In the genomic region with DNA sequence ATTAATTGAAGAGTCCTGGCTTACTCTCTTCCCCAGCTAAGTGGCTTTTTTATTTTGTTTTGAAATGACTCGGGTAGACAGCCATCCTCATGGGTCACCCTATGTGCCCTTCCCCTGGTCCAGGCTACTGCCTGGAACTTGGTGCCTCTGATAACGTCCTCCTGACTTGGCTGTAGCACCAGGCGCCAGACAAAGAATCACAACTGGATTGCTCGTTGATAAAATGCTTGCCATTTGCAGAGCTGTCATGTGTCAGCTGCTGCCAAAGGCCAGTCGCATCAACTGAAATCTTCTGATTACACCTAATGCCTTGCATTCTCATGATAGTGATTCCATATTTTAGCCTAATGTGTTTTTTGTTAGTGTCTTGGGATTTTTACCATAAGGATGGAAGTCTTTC, we compare ENCODE assay signal across 13 cellular contexts. TPM values are rescaled to one million over a fixed set of nuclear protein-coding genes. Genes with fewer than 3 reads are reported as not detected.
DNase-seq lines count a peak whose midpoint lies in the region; ATAC-seq and TF ChIP-seq lines count a peak whose summit lies in the region.
"Had no signal": no experiment of that assay in that cellular context is flagged by ENCODE, and none has a peak within 500 bp of the region (broad histone marks: within the 10 kb centered on the region; RNA-seq: fewer than 3 reads in every experiment).

No MANE protein-coding gene starts in this region.

- no peak overlapping the region for H3K4me2 ChIP-seq in neural cell (ENCODE audit: low read length)

- DNase-seq in DMS53 (lab: John Stamatoyannopoulos, UW) (peak; percentile 46), DMS53 treated with DMSO at 0.1 percent for 48 hours (lab: John Stamatoyannopoulos, UW; ENCODE audit: unreplicated experiment) (no peak), cardiac septum (ENCODE audit: low spot score) (peak; percentile 83), uterus (no peak), NCI-H1417 treated with DMSO at 0.1 percent for 48 hours (lab: John Stamatoyannopoulos, UW) (no peak)
- DNase-seq: activated CD4-positive, alpha-beta T cell treated with anti-CD3 and anti-CD28 coated beads, Interleukin-2, amount 10 ng/mL, durations not matched to agents 7 days and 5 days; activated gamma-delta T cell treated with Interleukin-2 at 50 U/mL for 16 hours; DMS79 treated with DMSO at 0.1 percent for 48 hours; NCI-H524 treated with DMSO at 0.1 percent for 48 hours; stimulated activated CD8-positive, alpha-beta memory T cell treated with anti-CD3 and anti-CD28 coated beads, Interleukin-4, amount 100 ng/mL, for 48 hours had no signal

- no peak overlapping the region for H3K27ac ChIP-seq in neural cell (ENCODE audit: low read length)
- peak overlapping the region; percentile 84 for H3K27ac ChIP-seq in uterus

- no peaks in the 10 kb centered on the region for H3K36me3 ChIP-seq in neural cell (ENCODE audit: insufficient read depth, low read length)
- no peaks in the 10 kb centered on the region for H3K36me3 ChIP-seq in uterus

- peaks cover 0 to 7% of the 10 kb centered on the region in 2 donors for H3K4me1 ChIP-seq in uterus

- H4K20me1 ChIP-seq in neural cell (ENCODE audit: insufficient read depth): no peaks in the 10 kb centered on the region

- no peak for TF ChIP-seq POLR2A in uterus (IDR thresholded peaks at IDR 0.05)

- no peaks in the 10 kb centered on the region for H3K9me3 ChIP-seq in neural cell (ENCODE audit: low read length)
- H3K9me3 ChIP-seq in uterus: no peaks in the 10 kb centered on the region

- intact Hi-C loops in cardiac septum (cut with DNase I): loop anchor here (2.0 kb wide), 1 partner anchor 31 kb away; no protein-coding TSS in a partner anchor
- intact Hi-C loops in uterus (cut with DNase I; ENCODE audit: low total_unique reads): no loop called here

- TF ChIP-seq RAD21 in neural cell (conservative IDR thresholded peaks at IDR 0.05): no peak

- H3K27me3 ChIP-seq in neural cell (ENCODE audit: insufficient read depth, low read depth, low read length): no peaks in the 10 kb centered on the region
- H3K27me3 ChIP-seq in uterus: no peaks in the 10 kb centered on the region

- ATAC-seq in GM18858 (IDR thresholded peaks at IDR 0.05; ENCODE audit: unreplicated experiment): no peak
- no peak for ATAC-seq in HG03175 (IDR thresholded peaks at IDR 0.05; ENCODE audit: unreplicated experiment)

- H3K9me2 ChIP-seq in neural cell (ENCODE audit: insufficient read depth, low read length): no peaks in the 10 kb centered on the region

- H3K79me2 ChIP-seq in neural cell (replicated peaks; ENCODE audit: insufficient read depth, low read length): no peaks in the 10 kb centered on the region

- no peaks in the 10 kb centered on the region for H3F3A ChIP-seq in neural cell (ENCODE audit: insufficient read depth, low read length, poor library complexity, severe bottlenecking)

- TF ChIP-seq CTCF in neural cell (IDR thresholded peaks at IDR 0.05; ENCODE audit: poor library complexity, severe bottlenecking) (no peak), uterus (IDR thresholded peaks at IDR 0.05) (no peak)

- TF ChIP-seq EP300 in neural cell (conservative IDR thresholded peaks at IDR 0.05; ENCODE audit: poor library complexity, severe bottlenecking): peak; percentile 46

- no peak overlapping the region for H3K4me3 ChIP-seq in neural cell (ENCODE audit: low read length)
- no peak overlapping the region for H3K4me3 ChIP-seq in uterus

- H3K9ac ChIP-seq in neural cell (ENCODE audit: low read length): no peak overlapping the region

- H2AFZ ChIP-seq in neural cell (ENCODE audit: low read depth, low read length): no peak overlapping the region

TF ChIP-seq in neural cell, 6 proteins besides CTCF, POLR2A, EP300 and RAD21:
- TF ChIP-seq EZH2 (IDR thresholded peaks at IDR 0.05; ENCODE audit: borderline replicate concordance, insufficient read depth, low read length, poor library complexity, severe bottlenecking) (no peak), SMC3 (conservative IDR thresholded peaks at IDR 0.05; ENCODE audit: poor library complexity) (no peak), POLR2AphosphoS5 (IDR thresholded peaks at IDR 0.05) (no peak), MXI1 (conservative IDR thresholded peaks at IDR 0.05; ENCODE audit: poor library complexity, severe bottlenecking) (no peak), TAF1 (IDR thresholded peaks at IDR 0.05; ENCODE audit: low read depth) (no peak)
- TF ChIP-seq, protein P1, sequence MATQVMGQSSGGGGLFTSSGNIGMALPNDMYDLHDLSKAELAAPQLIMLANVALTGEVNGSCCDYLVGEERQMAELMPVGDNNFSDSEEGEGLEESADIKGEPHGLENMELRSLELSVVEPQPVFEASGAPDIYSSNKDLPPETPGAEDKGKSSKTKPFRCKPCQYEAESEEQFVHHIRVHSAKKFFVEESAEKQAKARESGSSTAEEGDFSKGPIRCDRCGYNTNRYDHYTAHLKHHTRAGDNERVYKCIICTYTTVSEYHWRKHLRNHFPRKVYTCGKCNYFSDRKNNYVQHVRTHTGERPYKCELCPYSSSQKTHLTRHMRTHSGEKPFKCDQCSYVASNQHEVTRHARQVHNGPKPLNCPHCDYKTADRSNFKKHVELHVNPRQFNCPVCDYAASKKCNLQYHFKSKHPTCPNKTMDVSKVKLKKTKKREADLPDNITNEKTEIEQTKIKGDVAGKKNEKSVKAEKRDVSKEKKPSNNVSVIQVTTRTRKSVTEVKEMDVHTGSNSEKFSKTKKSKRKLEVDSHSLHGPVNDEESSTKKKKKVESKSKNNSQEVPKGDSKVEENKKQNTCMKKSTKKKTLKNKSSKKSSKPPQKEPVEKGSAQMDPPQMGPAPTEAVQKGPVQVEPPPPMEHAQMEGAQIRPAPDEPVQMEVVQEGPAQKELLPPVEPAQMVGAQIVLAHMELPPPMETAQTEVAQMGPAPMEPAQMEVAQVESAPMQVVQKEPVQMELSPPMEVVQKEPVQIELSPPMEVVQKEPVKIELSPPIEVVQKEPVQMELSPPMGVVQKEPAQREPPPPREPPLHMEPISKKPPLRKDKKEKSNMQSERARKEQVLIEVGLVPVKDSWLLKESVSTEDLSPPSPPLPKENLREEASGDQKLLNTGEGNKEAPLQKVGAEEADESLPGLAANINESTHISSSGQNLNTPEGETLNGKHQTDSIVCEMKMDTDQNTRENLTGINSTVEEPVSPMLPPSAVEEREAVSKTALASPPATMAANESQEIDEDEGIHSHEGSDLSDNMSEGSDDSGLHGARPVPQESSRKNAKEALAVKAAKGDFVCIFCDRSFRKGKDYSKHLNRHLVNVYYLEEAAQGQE (IDR thresholded peaks at IDR 0.05; ENCODE audit: borderline replicate concordance): no peak

RNA-seq across cellular contexts. Expression of a gene that starts 27.4 kb away (rescaled TPM):
- total RNA-seq in cardiac septum (473 TPM), uterus (100 to 1,000 TPM in 2 of 4 donors, 10 to 100 TPM in 2; 41.2 to 128 (median 97.3) TPM)
- 9.6 and 10.1 TPM in 2 replicates for polyA plus RNA-seq in neural cell
- polyA minus RNA-seq in neural cell: 25.8 and 29.6 TPM in 2 replicates

Comparison
In these comparisons a context has a peak if more than half of its experiments do, and no peak if none do; other contexts are left out.
1. DNase-seq: peak in DMS53 (single experiment) and cardiac septum (single experiment); none in DMS53 treated with DMSO at 0.1 percent for 48 hours (single experiment), uterus (0 of 2) and NCI-H1417 treated with DMSO at 0.1 percent for 48 hours (single experiment).